Comparison of ENCODE assay signal across 13 cellular contexts in genomic region chr18:55403555-55403954, GRCh38.
DNase-seq lines count a peak whose midpoint lies in the region; ATAC-seq and TF ChIP-seq lines count a peak whose summit lies in the region.
"Had no signal": no experiment of that assay in that cellular context is flagged by ENCODE, and none has a peak within 500 bp of the region (broad histone marks: within the 10 kb centered on the region; RNA-seq: fewer than 3 reads in every experiment).

No MANE protein-coding gene starts in this region.

- no peak overlapping the region for H4K5ac ChIP-seq in mesendoderm (ENCODE audit: low read length)

- H3K79me2 ChIP-seq in mesendoderm (ENCODE audit: control insufficient read depth, insufficient read depth, low read length), result peaks cover 20% of the 10 kb centered on the region

- peak overlapping the region; percentile 74 for H2BK15ac ChIP-seq in mesendoderm (replicated peaks; ENCODE audit: low read depth)
- H2BK15ac ChIP-seq in neuronal stem cell (ENCODE audit: low read length), result no peak overlapping the region

- no peak overlapping the region for H4K91ac ChIP-seq in neuronal stem cell (ENCODE audit: low read depth, low read length, poor library complexity)

- H2BK5ac ChIP-seq in mesendoderm (ENCODE audit: low read length) (no peak overlapping the region), neuronal stem cell (ENCODE audit: low read length) (no peak overlapping the region)

- H3K18ac ChIP-seq in mesendoderm (ENCODE audit: low read length), result peak overlapping the region; percentile 60
- no peak overlapping the region for H3K18ac ChIP-seq in neuronal stem cell (ENCODE audit: low read length)

- no peak for TF ChIP-seq POLR2A in suprapubic skin (IDR thresholded peaks at IDR 0.05)

- no peak overlapping the region for H2BK12ac ChIP-seq in neuronal stem cell (ENCODE audit: low read length)

- H3K79me1 ChIP-seq in mesendoderm (ENCODE audit: low read length) (peaks cover 10% of the 10 kb centered on the region), neuronal stem cell (ENCODE audit: low read depth, low read length) (no peaks in the 10 kb centered on the region)

- peak overlapping the region; percentile 54; the same call in 1 of the 2 replicates for H3K27ac ChIP-seq in HUES64 (ENCODE audit: low read depth, low read length)
- peak overlapping the region; percentile 97 for H3K27ac ChIP-seq in cingulate gyrus (ENCODE audit: low read depth, low read length)
- H3K27ac ChIP-seq in mesendoderm (ENCODE audit: low read depth, low read length), result no peak overlapping the region
- peak overlapping the region; percentile 67 for H3K27ac ChIP-seq in suprapubic skin
- H3K27ac ChIP-seq in neuronal stem cell (replicated peaks; ENCODE audit: low read length), result no peak overlapping the region
- H3K27ac ChIP-seq: neural progenitor cell had no signal

- H3K14ac ChIP-seq in neuronal stem cell (ENCODE audit: low read length), result no peak overlapping the region

- no peak for TF ChIP-seq EP300 in suprapubic skin (IDR thresholded peaks at IDR 0.05)

- H3K9ac ChIP-seq in HUES64 (ENCODE audit: low read depth, low read length) (no peak overlapping the region), mesendoderm (ENCODE audit: low read length) (no peak overlapping the region), neuronal stem cell (ENCODE audit: low read depth, low read length, poor library complexity) (no peak overlapping the region)
- H3K9ac ChIP-seq: neural progenitor cell had no signal

- H3K4me2 ChIP-seq in mesendoderm (ENCODE audit: low read length) (no peak overlapping the region), neuronal stem cell (ENCODE audit: insufficient read depth, low read length, poor library complexity, severe bottlenecking) (no peak overlapping the region)
- H3K4me2 ChIP-seq: neural progenitor cell had no signal

- H2AFZ ChIP-seq in neuronal stem cell (ENCODE audit: low read length), result no peak overlapping the region
- H2AFZ ChIP-seq: neural progenitor cell had no signal

- TF ChIP-seq CTCF in suprapubic skin (IDR thresholded peaks at IDR 0.05) (no peak), GM10248 (IDR thresholded peaks at IDR 0.05; ENCODE audit: control extremely low read depth, extremely low read depth, low read depth, missing control alignments) (no peak)

- H3K36me3 ChIP-seq in HUES64 (ENCODE audit: insufficient read depth, low read length), result no peaks in the 10 kb centered on the region
- no peaks in the 10 kb centered on the region for H3K36me3 ChIP-seq in mesendoderm (ENCODE audit: control insufficient read depth, insufficient read depth, low read length)
- H3K36me3 ChIP-seq in suprapubic skin, result no peaks in the 10 kb centered on the region
- H3K36me3 ChIP-seq in neuronal stem cell (replicated peaks in 1 of 2; ENCODE audit: control insufficient read depth in 2 of 2, insufficient read depth in 2 of 2, low read length in 2 of 2), result peaks cover 0 to 3% of the 10 kb centered on the region in 2 donors
- H3K36me3 ChIP-seq: neural progenitor cell had no signal

- H4K8ac ChIP-seq in mesendoderm (ENCODE audit: low read depth, low read length) (no peak overlapping the region), neuronal stem cell (ENCODE audit: low read depth, low read length) (no peak overlapping the region)

- H3K4me3 ChIP-seq in HUES64 (ENCODE audit: low read length) (no peak overlapping the region), mesendoderm (ENCODE audit: low read length) (no peak overlapping the region), suprapubic skin (peak overlapping the region; percentile 33), neuronal stem cell (ENCODE audit: low read length in 2 of 2) (no peak overlapping the region)
- H3K4me3 ChIP-seq: neural progenitor cell had no signal

- H3K9me3 ChIP-seq in HUES64 (ENCODE audit: insufficient read depth, low read depth, low read length), result no peaks in the 10 kb centered on the region
- H3K9me3 ChIP-seq in suprapubic skin, result no peaks in the 10 kb centered on the region
- peaks cover 0 to 2% of the 10 kb centered on the region in 2 donors for H3K9me3 ChIP-seq in neuronal stem cell (replicated peaks in 1 of 2; ENCODE audit: control insufficient read depth in 2 of 2, insufficient read depth in 1 of 2, low read depth in 1 of 2, low read length in 2 of 2)

- H3K56ac ChIP-seq in mesendoderm (ENCODE audit: low read length), result no peak overlapping the region

- POLR2A ChIA-PET in GM10248 (lab: Yijun Ruan, JAX), result no interaction called here

- DNase-seq in mesendoderm, result no peak
- no peak for DNase-seq in suprapubic skin (ENCODE audit: low spot score in 2 of 2)
- DNase-seq in neuronal stem cell (ENCODE audit: low spot score), result no peak
- no peak for DNase-seq in ureter (ENCODE audit: low spot score)
- DNase-seq in GM10248 (ENCODE audit: extremely low spot score), result no peak
- DNase-seq: activated T-cell treated with anti-CD3 and anti-CD28 coated beads, Interleukin-2, amount 50 U/mL, for 1 hour; islet precursor cell; NCI-H1417 treated with DMSO at 0.1 percent for 48 hours; NCI-H748 treated with DMSO at 0.1 percent for 48 hours had no signal

- H3K4ac ChIP-seq in mesendoderm (ENCODE audit: low read depth, low read length) (no peak overlapping the region), neuronal stem cell (ENCODE audit: low read length) (no peak overlapping the region)

- no peak for ATAC-seq in GM18870 (IDR thresholded peaks at IDR 0.05; ENCODE audit: unreplicated experiment)

- no peak overlapping the region for H2AK5ac ChIP-seq in mesendoderm (ENCODE audit: low read length)
- H2AK5ac ChIP-seq in neuronal stem cell (ENCODE audit: low read depth, low read length), result no peak overlapping the region

- CTCF ChIA-PET in GM10248 (lab: Yijun Ruan, JAX), result no interaction called here

- H3K23ac ChIP-seq in mesendoderm (ENCODE audit: low read length) (no peak overlapping the region), neuronal stem cell (ENCODE audit: low read depth, low read length, poor library complexity) (no peak overlapping the region)

- 76% methylated on average over 3 of the region's 3 CpGs for WGBS in HUES64
- WGBS in mesendoderm (ENCODE audit: extremely low coverage, insufficient coverage, low lambda C conversion rate), result 100% methylated on average over 1 of the region's 3 CpGs
- 52% methylated on average over 3 of the region's 3 CpGs for WGBS in suprapubic skin
- 100% methylated on average over 1 of the region's 3 CpGs for WGBS in neuronal stem cell (ENCODE audit: extremely low coverage in 2 of 2, insufficient read length in 2 of 2, insufficient replicate concordance in 1 of 2), 2 donors

- H2BK120ac ChIP-seq in mesendoderm (ENCODE audit: low read depth, low read length) (no peak overlapping the region), neuronal stem cell (ENCODE audit: low read depth, low read length) (no peak overlapping the region)

- H3K27me3 ChIP-seq in HUES64 (ENCODE audit: insufficient read depth, low read length) (no peaks in the 10 kb centered on the region), mesendoderm (ENCODE audit: insufficient read depth, low read length, poor library complexity) (no peaks in the 10 kb centered on the region), suprapubic skin (no peaks in the 10 kb centered on the region), neuronal stem cell (ENCODE audit: control insufficient read depth in 3 of 3, insufficient read depth in 3 of 3, low read depth in 1 of 3, low read length in 3 of 3) (no peaks in the 10 kb centered on the region)
- H3K27me3 ChIP-seq: neural progenitor cell had no signal

- H3K4me1 ChIP-seq in HUES64 (ENCODE audit: insufficient read depth, low read length) (peaks cover 84% of the 10 kb centered on the region), mesendoderm (ENCODE audit: control insufficient read depth, low read depth, low read length) (peaks cover 5% of the 10 kb centered on the region), suprapubic skin (peaks cover 13% of the 10 kb centered on the region), neuronal stem cell (ENCODE audit: control insufficient read depth in 2 of 2, insufficient read depth in 1 of 2, low read depth in 1 of 2, low read length in 2 of 2) (peaks cover 18 to 27% of the 10 kb centered on the region in 2 donors)

Comparison
In these comparisons a context has a peak if more than half of its experiments do, and no peak if none do; other contexts are left out.
1. H3K27ac ChIP-seq: peak in HUES64 (single experiment), cingulate gyrus (single experiment) and suprapubic skin (single experiment); none in mesendoderm (single experiment) and neuronal stem cell (single experiment).